In genomic region chr7:148575640-148576411, GRCh38 we compare ENCODE assay signal across 9 cellular contexts. TPM values are rescaled to one million over a fixed set of nuclear protein-coding genes. Genes with fewer than 3 reads are reported as not detected.
DNase-seq lines count a peak whose midpoint lies in the region; ATAC-seq, FAIRE-seq and TF ChIP-seq lines count a peak whose summit lies in the region.
"Had no signal": no experiment of that assay in that cellular context is flagged by ENCODE, and none has a peak within 500 bp of the region (broad histone marks: within the 10 kb centered on the region; RNA-seq: fewer than 3 reads in every experiment).

No MANE protein-coding gene starts in this region.

- no peaks in the 10 kb centered on the region for H3K27me3 ChIP-seq in brain microvascular endothelial cell (replicated peaks)
- H3K27me3 ChIP-seq: BLaER1 treated with 17β-estradiol and CSF1 and Interleukin-3, amounts not matched to agents 10 nM and 100 nM had no signal

- no peak overlapping the region for H3K27ac ChIP-seq in brain microvascular endothelial cell
- no peak overlapping the region for H3K27ac ChIP-seq in kidney (ENCODE audit: low read depth in 2 of 2, low read length in 2 of 2)
- H3K27ac ChIP-seq: BLaER1 treated with 17β-estradiol and CSF1 and Interleukin-3, amounts not matched to agents 10 nM and 100 nM had no signal

- no peaks in the 10 kb centered on the region for H3K9me3 ChIP-seq in kidney (ENCODE audit: control insufficient read depth in 1 of 2, low read length in 2 of 2)

- H3K4me3 ChIP-seq in brain microvascular endothelial cell (ENCODE audit: low read depth, low read length), result no peak overlapping the region
- H3K4me3 ChIP-seq in kidney (ENCODE audit: low read length in 2 of 2), result no peak overlapping the region
- H3K4me3 ChIP-seq: BLaER1 treated with 17β-estradiol and CSF1 and Interleukin-3, amounts not matched to agents 10 nM and 100 nM had no signal

- intact Hi-C loops in kidney (cut with DNase I), result loop anchor here (5.0 kb wide), 1 partner anchor 391 kb away; no protein-coding TSS in a partner anchor

- no peak overlapping the region for H3K9ac ChIP-seq in kidney (ENCODE audit: low read length in 2 of 2)
- H3K9ac ChIP-seq: BLaER1 treated with 17β-estradiol and CSF1 and Interleukin-3, amounts not matched to agents 10 nM and 100 nM had no signal

- no peaks in the 10 kb centered on the region for H3K4me1 ChIP-seq in kidney (ENCODE audit: control insufficient read depth in 1 of 2, insufficient read depth in 1 of 2, low read depth in 1 of 2, low read length in 2 of 2)

- in situ Hi-C loops in brain microvascular endothelial cell (cut with HindIII; ENCODE audit: low pct_ligation_motif_present, low sequenced_read_pairs), result no loop called here

- H3K36me3 ChIP-seq in brain microvascular endothelial cell (replicated peaks) (no peaks in the 10 kb centered on the region), kidney (ENCODE audit: control insufficient read depth in 1 of 2, insufficient read depth in 2 of 2, low read length in 2 of 2) (no peaks in the 10 kb centered on the region)
- H3K36me3 ChIP-seq: BLaER1 treated with 17β-estradiol and CSF1 and Interleukin-3, amounts not matched to agents 10 nM and 100 nM had no signal

- ATAC-seq in HG02884 (IDR thresholded peaks at IDR 0.05; ENCODE audit: unreplicated experiment), result peak; percentile 74

- DNase-seq in NK-92 treated with Interleukin-12 subunit alpha and Interleukin-12 subunit beta, amount 100 ng/mL, for 24 hours (lab: John Stamatoyannopoulos, UW), result peak; percentile 61
- DNase-seq in NK-92 (lab: John Stamatoyannopoulos, UW; ENCODE audit: unreplicated experiment), result no peak
- DNase-seq in NCI-H1930 (lab: John Stamatoyannopoulos, UW), result peak; percentile 11 to 48
- DNase-seq in UCSD-AML1 (lab: John Stamatoyannopoulos, UW; ENCODE audit: unreplicated experiment), result peak; percentile 47
- peak; percentile 63 for DNase-seq in brain microvascular endothelial cell
- DNase-seq in kidney, result peak; percentile 72
- peak; percentile 51 for DNase-seq in stimulated activated CD4-positive, alpha-beta T cell treated with anti-CD3 and anti-CD28 coated beads, Interleukin-2, amount 100 ng/mL, for 4 hours (ENCODE audit: low read depth)

- no peak for FAIRE-seq in kidney (lab: Jason Lieb, UNC)

- peak; percentile 91 for TF ChIP-seq CTCF in brain microvascular endothelial cell (IDR thresholded peaks at IDR 0.05; ENCODE audit: low read depth, low read length, missing control alignments)
- TF ChIP-seq CTCF in kidney (IDR thresholded peaks at IDR 0.05; ENCODE audit: borderline replicate concordance, extremely low read depth, insufficient read depth), result peak; percentile 79

RNA-seq across cellular contexts. Expression of gene C7orf33, which starts 14.7 kb away (rescaled TPM):
- not detected for total RNA-seq in kidney
- polyA plus RNA-seq in kidney (ENCODE audit: insufficient read depth, low read depth, low replicate concordance), result not detected
